ENCODE assay signal across 14 cellular contexts in genomic region chr5:129063483-129064136, GRCh38. TPM values are rescaled to one million over a fixed set of nuclear protein-coding genes. Genes with fewer than 3 reads are reported as not detected.
A peak's percentile ranks its signal among the peaks of the same experiment; 100 is the strongest.
DNase-seq lines count a peak whose midpoint lies in the region; ATAC-seq and TF ChIP-seq lines count a peak whose summit lies in the region.
"Had no signal": no experiment of that assay in that cellular context is flagged by ENCODE, and none has a peak within 500 bp of the region (broad histone marks: within the 10 kb centered on the region; RNA-seq: fewer than 3 reads in every experiment).

No MANE protein-coding gene starts in this region.

- H3K36me3 ChIP-seq in heart left ventricle (no peaks in the 10 kb centered on the region), right atrium auricular region (no peaks in the 10 kb centered on the region), WERI-Rb-1 (no peaks in the 10 kb centered on the region), gastroesophageal sphincter (no peaks in the 10 kb centered on the region), testis (ENCODE audit: low read depth, missing control alignments) (no peaks in the 10 kb centered on the region)
- H3K36me3 ChIP-seq: brain microvascular endothelial cell, spleen had no signal

- ATAC-seq in heart left ventricle (peak; percentile 71 to 83 (median 76)), gastroesophageal sphincter (no peak), HG03097 (IDR thresholded peaks at IDR 0.05; ENCODE audit: low FRiP score, unreplicated experiment) (no peak)
- ATAC-seq: activated CD4-positive, CD25-positive, alpha-beta regulatory T cell treated with anti-CD3 and anti-CD28 coated beads, Interleukin-2, amount 50 U/mL, for 24 hours; natural killer cell had no signal

- H3K4me1 ChIP-seq in heart left ventricle (peaks cover 0 to 12% (median 4%) of the 10 kb centered on the region in 12 donors), right atrium auricular region (peaks cover 0 to 12% of the 10 kb centered on the region in 2 donors), gastroesophageal sphincter (peaks cover 0 to 32% (median 2%) of the 10 kb centered on the region in 3 donors), testis (no peaks in the 10 kb centered on the region)
- H3K4me1 ChIP-seq: spleen had no signal

- 13 to 24% (median 17%) methylated on average over 1 of the region's 1 CpG for WGBS in heart left ventricle, 4 donors
- WGBS in gastroesophageal sphincter (ENCODE audit: low coverage in 1 of 2), 2 donors, result 38% methylated on average over 1 of the region's 1 CpG; no CpG with 5 or more reads in 1 of the 2 donors
- 32 to 41% methylated on average over 1 of the region's 1 CpG for WGBS in testis, 2 donors

- H3K4me3 ChIP-seq in heart left ventricle, result no peak overlapping the region
- no peak overlapping the region for H3K4me3 ChIP-seq in right atrium auricular region
- no peak overlapping the region for H3K4me3 ChIP-seq in WERI-Rb-1 (ENCODE audit: low read depth, low read length)
- H3K4me3 ChIP-seq in gastroesophageal sphincter, result no peak overlapping the region
- no peak overlapping the region for H3K4me3 ChIP-seq in testis
- H3K4me3 ChIP-seq: spleen had no signal

- no peak overlapping the region for H3K27ac ChIP-seq in heart left ventricle
- H3K27ac ChIP-seq in right atrium auricular region, result no peak overlapping the region
- peak overlapping the region; percentile 33 for H3K27ac ChIP-seq in WERI-Rb-1
- peak overlapping the region; percentile 32 to 69 (median 62) for H3K27ac ChIP-seq in gastroesophageal sphincter
- no peak overlapping the region for H3K27ac ChIP-seq in testis
- H3K27ac ChIP-seq: brain microvascular endothelial cell, spleen had no signal

- TF ChIP-seq POLR2A in heart left ventricle (IDR thresholded peaks at IDR 0.05), result no peak
- no peak for TF ChIP-seq POLR2A in gastroesophageal sphincter (IDR thresholded peaks at IDR 0.05)
- TF ChIP-seq POLR2A in testis (IDR thresholded peaks at IDR 0.05), result no peak

- intact Hi-C loops in heart left ventricle (cut with DNase I), result no loop called here
- intact Hi-C loops in testis (cut with DNase I; ENCODE audit: low total_unique reads), result no loop called here

- TF ChIP-seq CTCF in heart left ventricle (IDR thresholded peaks at IDR 0.05) (no peak), right atrium auricular region (IDR thresholded peaks at IDR 0.05) (no peak), WERI-Rb-1 (IDR thresholded peaks at IDR 0.05; ENCODE audit: low read depth, low read length) (no peak), gastroesophageal sphincter (IDR thresholded peaks at IDR 0.05) (no peak), testis (IDR thresholded peaks at IDR 0.05) (no peak)

- TF ChIP-seq EP300 in gastroesophageal sphincter (IDR thresholded peaks at IDR 0.05), result no peak

- no peaks in the 10 kb centered on the region for H3K9me3 ChIP-seq in heart left ventricle
- H3K9me3 ChIP-seq in right atrium auricular region, result no peaks in the 10 kb centered on the region
- H3K9me3 ChIP-seq in WERI-Rb-1 (ENCODE audit: severe bottlenecking), result no peaks in the 10 kb centered on the region
- no peaks in the 10 kb centered on the region for H3K9me3 ChIP-seq in gastroesophageal sphincter
- H3K9me3 ChIP-seq in testis, result no peaks in the 10 kb centered on the region
- H3K9me3 ChIP-seq: spleen had no signal

- H3K27me3 ChIP-seq in heart left ventricle (no peaks in the 10 kb centered on the region), right atrium auricular region (no peaks in the 10 kb centered on the region), WERI-Rb-1 (ENCODE audit: insufficient read depth, low read depth, severe bottlenecking) (no peaks in the 10 kb centered on the region), gastroesophageal sphincter (no peaks in the 10 kb centered on the region), testis (no peaks in the 10 kb centered on the region)
- H3K27me3 ChIP-seq: brain microvascular endothelial cell, spleen had no signal

- DNase-seq in heart left ventricle (peak in 1 of 5 donors; percentile 11), right atrium auricular region (ENCODE audit: low spot score) (no peak), WERI-Rb-1 (no peak), testis (peak; percentile 30), NCI-H1048 (lab: John Stamatoyannopoulos, UW) (no peak), NCI-H2227 treated with DMSO at 0.1 percent for 48 hours (lab: John Stamatoyannopoulos, UW) (no peak)
- DNase-seq: brain microvascular endothelial cell, kidney glomerular epithelial cell, natural killer cell, NCI-H510A, spleen had no signal

RNA-seq across cellular contexts. Expression of gene ISOC1, which starts 30.9 kb away (rescaled TPM):
- total RNA-seq in heart left ventricle, result 10 to 100 TPM; 44.8 to 98.6 (median 73.8) TPM
- 10 to 100 TPM; 42.3 to 48.9 TPM for polyA plus RNA-seq in heart left ventricle
- 100 to 1,000 TPM in 1 of 2 donors, 10 to 100 TPM in 1; 45.9 to 168 TPM for total RNA-seq in right atrium auricular region
- total RNA-seq in gastroesophageal sphincter, result 100 to 1,000 TPM in 1 of 4 donors, 10 to 100 TPM in 3; 31.2 to 149 (median 82.5) TPM
- 10 to 100 TPM; 15.9 to 35.9 TPM for total RNA-seq in testis
- polyA plus RNA-seq in testis (ENCODE audit: insufficient read depth, low read depth, low replicate concordance), result 19.3 TPM

Comparison
In these comparisons a context has a peak if more than half of its experiments do, and no peak if none do; other contexts are left out.
1. ATAC-seq: peak in heart left ventricle (4 of 4); none in gastroesophageal sphincter (single experiment) and HG03097 (single experiment).
2. H3K27ac ChIP-seq: peak in WERI-Rb-1 (single experiment) and gastroesophageal sphincter (4 of 4); none in heart left ventricle (0 of 12), right atrium auricular region (0 of 2) and testis (0 of 2).